Comparison of ENCODE assay signal across 8 cellular contexts in genomic region chr2:69798466-69798908, GRCh38. TPM values are rescaled to one million over a fixed set of nuclear protein-coding genes. Genes with fewer than 3 reads are reported as not detected.
DNase-seq lines count a peak whose midpoint lies in the region; ATAC-seq and TF ChIP-seq lines count a peak whose summit lies in the region.

No MANE protein-coding gene starts in this region.

- WGBS in spleen, 5 donors, result 32 to 55% (median 34%) methylated on average over 7 of the region's 7 CpGs

- peaks cover 13% of the 10 kb centered on the region for H3K36me3 Mint-ChIP-seq in osteocyte (ENCODE audit: unreplicated experiment)

- H3K36me3 ChIP-seq in MG63 (no peaks in the 10 kb centered on the region), spleen (peaks cover 0 to 14% (median 0%) of the 10 kb centered on the region in 6 donors)

- peak overlapping the region; percentile 33 for H3K4me3 Mint-ChIP-seq in osteocyte (ENCODE audit: unreplicated experiment)

- TF ChIP-seq CTCF in GM12875 (IDR thresholded peaks at IDR 0.05; ENCODE audit: borderline replicate concordance, insufficient read depth, low read depth, low read length) (no peak), osteocyte (IDR thresholded peaks at IDR 0.05) (no peak), spleen (IDR thresholded peaks at IDR 0.05 in 8 of 11, conservative IDR thresholded peaks at IDR 0.05 in 3 of 11) (no peak)

- H3K27ac ChIP-seq in spleen, result peak overlapping the region in 4 of 8 donors; percentile 9 to 44 (median 32)

- H3K27me3 Mint-ChIP-seq in osteocyte (ENCODE audit: unreplicated experiment), result no peaks in the 10 kb centered on the region

- H3K27ac Mint-ChIP-seq in osteocyte (ENCODE audit: unreplicated experiment), result peak overlapping the region; percentile 58

- TF ChIP-seq POLR2A in spleen (IDR thresholded peaks at IDR 0.05), result no peak

- peaks cover 21% of the 10 kb centered on the region for H3K4me1 Mint-ChIP-seq in osteocyte (ENCODE audit: unreplicated experiment)

- peaks cover 6 to 57% (median 23%) of the 10 kb centered on the region in 6 donors for H3K4me1 ChIP-seq in spleen

- intact Hi-C loops in spleen (cut with DNase I; ENCODE audit: low total_unique reads), result no loop called here

- DNase-seq in MG63, result peak; percentile 49
- DNase-seq in osteocyte (ENCODE audit: extremely low spot score, unreplicated experiment), result peak; percentile 64
- no peak for DNase-seq in activated effector memory CD4-positive, alpha-beta T cell treated with Interleukin-2 at 50 U/mL for 16 hours
- no peak for DNase-seq in NCI-H774 (lab: John Stamatoyannopoulos, UW)
- no peak for DNase-seq in spleen

- H3K4me3 ChIP-seq in GM12875 (ENCODE audit: low read depth, low read length), result peak overlapping the region; percentile 46
- peak overlapping the region; percentile 36 for H3K4me3 ChIP-seq in MG63
- H3K4me3 ChIP-seq in spleen, result peak overlapping the region in 2 of 8 donors; percentile 25 to 41

- H3K9me3 ChIP-seq in MG63 (no peaks in the 10 kb centered on the region), spleen (no peaks in the 10 kb centered on the region)

- no peaks in the 10 kb centered on the region for H3K27me3 ChIP-seq in MG63
- H3K27me3 ChIP-seq in spleen (replicated peaks in 1 of 7), result no peaks in the 10 kb centered on the region

- ATAC-seq in esophagus mucosa (peak; percentile 31), HG02973 (IDR thresholded peaks at IDR 0.05; ENCODE audit: unreplicated experiment) (no peak)

- no peaks in the 10 kb centered on the region for H3K9me3 Mint-ChIP-seq in osteocyte (ENCODE audit: unreplicated experiment)

RNA-seq across cellular contexts. Expression of gene GMCL1, which starts 31.0 kb away (rescaled TPM):
- total RNA-seq in MG63 (2014; rRNA removed; shearing (Covaris generic); ENCODE audit: low replicate concordance), result 2.2 and 4.6 TPM in 2 replicates
- total RNA-seq in esophagus mucosa, result 9.5 TPM
- 14.1 and 16.1 TPM in 2 replicates for total RNA-seq in osteocyte
- total RNA-seq in spleen, result 10 to 100 TPM; 13.2 to 24.1 (median 19.8) TPM
- 1 to 10 TPM; 5.3 to 7.1 (median 7.1) TPM for polyA plus RNA-seq in spleen

RNA-seq across cellular contexts. Expression of gene ANXA4, which starts 56.6 kb away (rescaled TPM):
- 40.6 and 40.7 TPM in 2 replicates for total RNA-seq in MG63 (2014; rRNA removed; shearing (Covaris generic); ENCODE audit: low replicate concordance)
- 71.8 TPM for total RNA-seq in esophagus mucosa
- 76.6 and 81.5 TPM in 2 replicates for total RNA-seq in osteocyte
- 10 to 100 TPM; 22.9 to 56.1 (median 50.0) TPM for total RNA-seq in spleen
- polyA plus RNA-seq in spleen, result 10 to 100 TPM; 15.0 to 26.2 (median 20.1) TPM

Comparison
In these comparisons a context has a peak if more than half of its experiments do, and no peak if none do; other contexts are left out.
1. DNase-seq: peak in MG63 (single experiment) and osteocyte (single experiment); none in activated effector memory CD4-positive, alpha-beta T cell treated with Interleukin-2 at 50 U/mL for 16 hours (single experiment), NCI-H774 (single experiment) and spleen (single experiment).